Comparison of ENCODE assay signal across 32 cellular contexts in genomic region chr2:217186152-217186551, GRCh38.
DNase-seq lines count a peak whose midpoint lies in the region; ATAC-seq and TF ChIP-seq lines count a peak whose summit lies in the region.
"Had no signal": no experiment of that assay in that cellular context is flagged by ENCODE, and none has a peak within 500 bp of the region (broad histone marks: within the 10 kb centered on the region; RNA-seq: fewer than 3 reads in every experiment).

No MANE protein-coding gene starts in this region.

- H3K9me2 ChIP-seq in SK-N-SH, result no peaks in the 10 kb centered on the region

- no peaks in the 10 kb centered on the region for H3F3A ChIP-seq in SK-N-SH (replicated peaks; ENCODE audit: insufficient read depth)

- POLR2A ChIA-PET in SK-N-SH (lab: Yijun Ruan, JAX), result no interaction called here

- CTCF ChIA-PET in SK-N-SH (lab: Yijun Ruan, JAX), result no interaction called here

- H3K4me3 ChIP-seq in SK-N-SH (ENCODE audit: low read depth in 2 of 2, low read length in 1 of 2) (no peak overlapping the region), right atrium auricular region (no peak overlapping the region)
- H3K4me3 ChIP-seq: mucosa of descending colon, smooth muscle cell, testis had no signal

- intact Hi-C loops in sciatic nerve (cut with DNase I), result no loop called here

- DNase-seq in SK-N-SH (no peak), right atrium auricular region (ENCODE audit: low spot score) (peak; percentile 68), sciatic nerve (ENCODE audit: low spot score) (no peak), dermis blood vessel endothelial cell (no peak), NCI-H2081 treated with DMSO at 0.1 percent for 48 hours (lab: John Stamatoyannopoulos, UW) (no peak)
- DNase-seq in NK-92 treated with Interleukin-12 subunit alpha and Interleukin-12 subunit beta, amount 100 ng/mL, for 24 hours (lab: John Stamatoyannopoulos, UW), result no peak
- DNase-seq: activated CD8-positive, alpha-beta T cell treated with anti-CD3 and anti-CD28 coated beads, Interleukin-2, amount 10 ng/mL, durations not matched to agents 7 days and 5 days; Caco-2; central memory CD4-positive, alpha-beta T cell; DMS79; endodermal cell; foreskin fibroblast; HCEC 1CT; Kasumi-1; NCI-H1417; NCI-H2029 treated with DMSO at 0.1 percent for 48 hours; NCI-H226; NCI-H748 treated with DMSO at 0.1 percent for 48 hours; occipital lobe; SHP77 treated with DMSO at 0.1 percent for 48 hours; stimulated activated naive CD4-positive, alpha-beta T cell; SW 1271 had no signal

- TF ChIP-seq EP300 in SK-N-SH (IDR thresholded peaks at IDR 0.05; ENCODE audit: borderline replicate concordance in 1 of 2, low read depth in 1 of 2, low read length in 1 of 2), result no peak

- no peak for TF ChIP-seq RAD21 in SK-N-SH (IDR thresholded peaks at IDR 0.05; ENCODE audit: low read length)

- H3K79me2 ChIP-seq in SK-N-SH (ENCODE audit: insufficient read depth), result no peaks in the 10 kb centered on the region

- H3K36me3 ChIP-seq in SK-N-SH (replicated peaks in 1 of 2; ENCODE audit: control insufficient read depth in 1 of 2, insufficient read depth in 2 of 2, low read length in 1 of 2) (no peaks in the 10 kb centered on the region), right atrium auricular region (no peaks in the 10 kb centered on the region)

- H3K4me1 ChIP-seq in SK-N-SH (ENCODE audit: control insufficient read depth in 1 of 2, insufficient read depth in 2 of 2, low read depth in 1 of 2, low read length in 1 of 2), result no peaks in the 10 kb centered on the region; a peak in 2 of 4 replicates
- peaks cover 0 to 13% of the 10 kb centered on the region in 2 donors for H3K4me1 ChIP-seq in right atrium auricular region
- H3K4me1 ChIP-seq: Caco-2 had no signal

- TF ChIP-seq CTCF in SK-N-SH (IDR thresholded peaks at IDR 0.05) (no peak), right atrium auricular region (IDR thresholded peaks at IDR 0.05) (no peak)

- no peaks in the 10 kb centered on the region for H4K20me1 ChIP-seq in SK-N-SH (ENCODE audit: insufficient read depth)

- no peak overlapping the region for H3K9ac ChIP-seq in SK-N-SH

- peak overlapping the region; percentile 18; the same call in 1 of the 2 replicates for H2AFZ ChIP-seq in SK-N-SH (ENCODE audit: low read depth)

- H3K27ac ChIP-seq in SK-N-SH (ENCODE audit: low read depth in 2 of 2, low read length in 1 of 2), result no peak overlapping the region
- peak overlapping the region in 1 of 2 donors; percentile 26 for H3K27ac ChIP-seq in right atrium auricular region
- H3K27ac ChIP-seq: 22Rv1, C4-2B had no signal

- H3K9me3 ChIP-seq in SK-N-SH (no peaks in the 10 kb centered on the region), right atrium auricular region (no peaks in the 10 kb centered on the region)
- H3K9me3 ChIP-seq: Caco-2, mucosa of descending colon, testis had no signal

- ATAC-seq in SK-N-SH treated with all-trans-retinoic acid at 6 μM for 48 hours (no peak), sciatic nerve (peak; percentile 76), HG03108 (IDR thresholded peaks at IDR 0.05; ENCODE audit: unreplicated experiment) (no peak)
- ATAC-seq: activated CD8-positive, alpha-beta T cell treated with anti-CD3 and anti-CD28 coated beads, Interleukin-2, amount 10 ng/mL, durations not matched to agents 7 days and 5 days; activated T-helper 17 cell treated with anti-CD3 and anti-CD28 coated beads, Interleukin-2, amount 50 U/mL, for 72 hours; mucosa of descending colon; natural killer cell treated with Interleukin-12 subunit alpha and Interleukin-12 subunit beta and Interleukin-15 and Interleukin-18, amount 100 ng/mL, for 72 hours; Panc1 had no signal

- H3K4me2 ChIP-seq in SK-N-SH, result no peak overlapping the region
- H3K4me2 ChIP-seq: smooth muscle cell had no signal

- 93% methylated on average over 6 of the region's 6 CpGs for WGBS in SK-N-SH (ENCODE audit: low lambda C conversion rate)

- H3K27me3 ChIP-seq in SK-N-SH (ENCODE audit: insufficient read depth) (no peaks in the 10 kb centered on the region), right atrium auricular region (no peaks in the 10 kb centered on the region)
- H3K27me3 ChIP-seq: testis had no signal

TF ChIP-seq in SK-N-SH, 30 proteins besides CTCF, POLR2A, EP300 and RAD21:
- TF ChIP-seq NFIC (IDR thresholded peaks at IDR 0.05; ENCODE audit: borderline replicate concordance) (no peak), MAX (IDR thresholded peaks at IDR 0.05; ENCODE audit: low read depth) (no peak), FOSL2 (IDR thresholded peaks at IDR 0.05; ENCODE audit: borderline replicate concordance, low read depth) (no peak), POLR2AphosphoS5 (IDR thresholded peaks at IDR 0.05; ENCODE audit: low read depth, low read length) (no peak), USF2 (IDR thresholded peaks at IDR 0.05; ENCODE audit: borderline replicate concordance, low read depth, low read length) (no peak), NRF1 (IDR thresholded peaks at IDR 0.05; ENCODE audit: low read depth, low read length) (no peak)

TF ChIP-seq in SK-N-SH treated with all-trans-retinoic acid at 6 μM for 48 hours, 23 proteins besides CTCF, POLR2A, EP300 and RAD21:
- TF ChIP-seq ZFP3 (CRISPR knock-in tag; IDR thresholded peaks at IDR 0.05) (no peak), PPARA (CRISPR knock-in tag; IDR thresholded peaks at IDR 0.05; ENCODE audit: borderline replicate concordance) (no peak), GLIS3 (CRISPR knock-in tag; IDR thresholded peaks at IDR 0.05) (no peak), ZFP30 (CRISPR knock-in tag; IDR thresholded peaks at IDR 0.05) (no peak), TOX (CRISPR knock-in tag; IDR thresholded peaks at IDR 0.05; ENCODE audit: borderline replicate concordance) (no peak), TSHZ2 (CRISPR knock-in tag; IDR thresholded peaks at IDR 0.05) (no peak), ZNF565 (CRISPR knock-in tag; conservative IDR thresholded peaks at IDR 0.05; ENCODE audit: low read depth) (no peak), TCF4 (CRISPR knock-in tag; IDR thresholded peaks at IDR 0.05; ENCODE audit: borderline replicate concordance) (no peak), PATZ1 (CRISPR knock-in tag; IDR thresholded peaks at IDR 0.05; ENCODE audit: borderline replicate concordance) (no peak), ISL1 (CRISPR knock-in tag; IDR thresholded peaks at IDR 0.05) (no peak), ZNF70 (CRISPR knock-in tag; IDR thresholded peaks at IDR 0.05) (no peak), ARNTL (CRISPR knock-in tag; IDR thresholded peaks at IDR 0.05; ENCODE audit: borderline replicate concordance, low read depth) (no peak), CSRNP3 (CRISPR knock-in tag; IDR thresholded peaks at IDR 0.05) (no peak), RARB (CRISPR knock-in tag; IDR thresholded peaks at IDR 0.05) (no peak), ZNF8 (CRISPR knock-in tag; IDR thresholded peaks at IDR 0.05) (no peak)
